ENCODE assay signal across 15 cellular contexts in the genomic region with DNA sequence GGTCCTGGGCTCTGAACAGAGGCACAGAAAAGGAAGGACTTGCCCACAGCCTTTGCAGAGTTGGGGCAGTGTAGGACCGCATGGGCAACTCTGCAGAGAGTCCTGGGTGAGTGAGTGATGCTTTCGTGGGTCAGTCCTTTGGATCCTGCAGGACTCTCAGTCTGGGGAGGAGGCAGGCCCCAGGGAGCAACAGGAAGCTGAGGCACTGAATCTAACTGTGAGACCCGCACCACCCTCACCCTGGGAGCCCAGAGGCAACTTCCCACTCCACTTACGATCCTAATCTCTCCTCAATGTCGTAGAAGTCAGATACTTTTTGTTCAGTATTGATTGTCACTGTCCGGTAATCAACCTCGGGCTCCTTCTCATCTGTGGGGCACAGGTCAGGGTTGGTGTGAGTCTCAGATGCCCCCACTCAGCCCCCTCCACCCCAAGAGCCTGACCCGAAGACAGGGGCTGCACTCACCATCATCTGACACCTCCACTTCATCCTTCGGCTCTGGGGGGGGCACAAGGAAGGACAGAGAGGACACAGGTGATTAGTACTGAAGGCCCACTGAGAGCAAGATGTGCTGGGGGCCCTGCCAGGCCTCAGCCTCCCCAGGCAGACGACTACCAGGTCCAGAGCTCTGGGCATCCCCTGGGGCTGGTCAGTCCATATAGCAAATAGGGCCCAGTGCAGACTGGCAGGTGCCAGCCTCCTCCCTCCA.
DNase-seq lines count a peak whose midpoint lies in the region; ATAC-seq and TF ChIP-seq lines count a peak whose summit lies in the region.
"Had no signal": no experiment of that assay in that cellular context is flagged by ENCODE, and none has a peak within 500 bp of the region (broad histone marks: within the 10 kb centered on the region; RNA-seq: fewer than 3 reads in every experiment).

No MANE protein-coding gene starts in this region.

- no peak for ATAC-seq in gastroesophageal sphincter
- ATAC-seq in thoracic aorta (ENCODE audit: insufficient number of reproducible peaks, low FRiP score, low read depth): no peak
- ATAC-seq: A549, GM23338 had no signal

- TF ChIP-seq EP300 in gastroesophageal sphincter (IDR thresholded peaks at IDR 0.05): no peak

- DNase-seq in neural progenitor cell (ENCODE audit: low spot score): no peak
- DNase-seq in thoracic aorta (ENCODE audit: low spot score): no peak
- DNase-seq in iPS-NIHi11 (ENCODE audit: low spot score): no peak
- no peak for DNase-seq in NCI-H1417 treated with DMSO at 0.1 percent for 48 hours (lab: John Stamatoyannopoulos, UW)
- DNase-seq in activated T-cell treated with anti-CD3 and anti-CD28 coated beads, Interleukin-2, amount 50 U/mL, for 1 hour: no peak
- DNase-seq: BE2C; CD4-positive, alpha-beta memory T cell; DMS153; DMS79 treated with DMSO at 0.1 percent for 48 hours; EL; H9 had no signal

- H2AFZ ChIP-seq in neural progenitor cell (replicated peaks): no peak overlapping the region
- H2AFZ ChIP-seq: GM23338 had no signal

- H3F3A ChIP-seq in neural progenitor cell (ENCODE audit: low read depth): peaks cover 5% of the 10 kb centered on the region

- no peaks in the 10 kb centered on the region for H3K27me3 ChIP-seq in gastroesophageal sphincter
- no peaks in the 10 kb centered on the region for H3K27me3 ChIP-seq in neural progenitor cell
- no peaks in the 10 kb centered on the region for H3K27me3 ChIP-seq in thoracic aorta (replicated peaks; ENCODE audit: insufficient read depth)
- H3K27me3 ChIP-seq: BE2C had no signal

- H3K79me2 ChIP-seq in neural progenitor cell (ENCODE audit: low read depth): no peaks in the 10 kb centered on the region

- TF ChIP-seq POLR2A in gastroesophageal sphincter (IDR thresholded peaks at IDR 0.05): no peak

- H3K4me1 ChIP-seq in gastroesophageal sphincter (peaks cover 11 to 100% (median 21%) of the 10 kb centered on the region in 3 donors), neural progenitor cell (no peaks in the 10 kb centered on the region), thoracic aorta (ENCODE audit: control insufficient read depth in 1 of 2, low read depth in 2 of 2) (peaks cover 23 to 77% of the 10 kb centered on the region in 2 donors)

- 29 to 70% methylated on average over 4 to 6 of the region's 10 CpGs for WGBS in gastroesophageal sphincter (ENCODE audit: low coverage in 1 of 2), 2 donors

- H3K27ac ChIP-seq in gastroesophageal sphincter (peak overlapping the region; percentile 90 to 96 (median 94)), neural progenitor cell (no peak overlapping the region), thoracic aorta (peak overlapping the region; percentile 25 to 86)
- H3K27ac ChIP-seq: A549, C4-2B had no signal

- H3K27me3 Mint-ChIP-seq in neural progenitor cell (ENCODE audit: insufficient read depth, low read depth): no peaks in the 10 kb centered on the region
- H3K27me3 Mint-ChIP-seq: CD4-positive, alpha-beta memory T cell had no signal

- peaks cover 31% of the 10 kb centered on the region for H3K36me3 Mint-ChIP-seq in neural progenitor cell
- H3K36me3 Mint-ChIP-seq: CD4-positive, alpha-beta memory T cell had no signal

- no peak for TF ChIP-seq CTCF in gastroesophageal sphincter (IDR thresholded peaks at IDR 0.05)
- no peak for TF ChIP-seq CTCF in neural progenitor cell (IDR thresholded peaks at IDR 0.05)
- TF ChIP-seq CTCF in thoracic aorta (IDR thresholded peaks at IDR 0.05): no peak

- H3K27ac Mint-ChIP-seq in neural progenitor cell: peak overlapping the region; percentile 46
- H3K27ac Mint-ChIP-seq: CD4-positive, alpha-beta memory T cell; GM23338; H9 had no signal

- H3K36me3 ChIP-seq in gastroesophageal sphincter (peaks cover 0 to 81% of the 10 kb centered on the region in 2 donors), neural progenitor cell (no peaks in the 10 kb centered on the region), thoracic aorta (peaks cover 68% of the 10 kb centered on the region)
- H3K36me3 ChIP-seq: BE2C had no signal

- no peak overlapping the region for H3K9ac ChIP-seq in neural progenitor cell

- H3K9me3 ChIP-seq in gastroesophageal sphincter (no peaks in the 10 kb centered on the region), neural progenitor cell (ENCODE audit: low read depth) (no peaks in the 10 kb centered on the region), thoracic aorta (no peaks in the 10 kb centered on the region)
- H3K9me3 ChIP-seq: A549, BE2C had no signal

- peaks cover 4% of the 10 kb centered on the region for H4K20me1 ChIP-seq in neural progenitor cell (ENCODE audit: low read depth)

- no peaks in the 10 kb centered on the region for H3K9me3 Mint-ChIP-seq in neural progenitor cell
- H3K9me3 Mint-ChIP-seq: CD4-positive, alpha-beta memory T cell; GM23338; H9 had no signal

- H3K4me2 ChIP-seq in neural progenitor cell: no peak overlapping the region
- H3K4me2 ChIP-seq: A549, GM23338 had no signal

- no peak overlapping the region for H3K4me3 Mint-ChIP-seq in neural progenitor cell
- H3K4me3 Mint-ChIP-seq: CD4-positive, alpha-beta memory T cell; GM23338; H9 had no signal

- no peak overlapping the region for H3K4me3 ChIP-seq in gastroesophageal sphincter
- no peak overlapping the region for H3K4me3 ChIP-seq in neural progenitor cell
- H3K4me3 ChIP-seq in thoracic aorta: no peak overlapping the region
- H3K4me3 ChIP-seq: A549, GM23338 had no signal

- H3K4me1 Mint-ChIP-seq in neural progenitor cell: peaks cover 17% of the 10 kb centered on the region
- H3K4me1 Mint-ChIP-seq: CD4-positive, alpha-beta memory T cell had no signal
